7 cellular contexts compared by ENCODE assay signal in the genomic region with DNA sequence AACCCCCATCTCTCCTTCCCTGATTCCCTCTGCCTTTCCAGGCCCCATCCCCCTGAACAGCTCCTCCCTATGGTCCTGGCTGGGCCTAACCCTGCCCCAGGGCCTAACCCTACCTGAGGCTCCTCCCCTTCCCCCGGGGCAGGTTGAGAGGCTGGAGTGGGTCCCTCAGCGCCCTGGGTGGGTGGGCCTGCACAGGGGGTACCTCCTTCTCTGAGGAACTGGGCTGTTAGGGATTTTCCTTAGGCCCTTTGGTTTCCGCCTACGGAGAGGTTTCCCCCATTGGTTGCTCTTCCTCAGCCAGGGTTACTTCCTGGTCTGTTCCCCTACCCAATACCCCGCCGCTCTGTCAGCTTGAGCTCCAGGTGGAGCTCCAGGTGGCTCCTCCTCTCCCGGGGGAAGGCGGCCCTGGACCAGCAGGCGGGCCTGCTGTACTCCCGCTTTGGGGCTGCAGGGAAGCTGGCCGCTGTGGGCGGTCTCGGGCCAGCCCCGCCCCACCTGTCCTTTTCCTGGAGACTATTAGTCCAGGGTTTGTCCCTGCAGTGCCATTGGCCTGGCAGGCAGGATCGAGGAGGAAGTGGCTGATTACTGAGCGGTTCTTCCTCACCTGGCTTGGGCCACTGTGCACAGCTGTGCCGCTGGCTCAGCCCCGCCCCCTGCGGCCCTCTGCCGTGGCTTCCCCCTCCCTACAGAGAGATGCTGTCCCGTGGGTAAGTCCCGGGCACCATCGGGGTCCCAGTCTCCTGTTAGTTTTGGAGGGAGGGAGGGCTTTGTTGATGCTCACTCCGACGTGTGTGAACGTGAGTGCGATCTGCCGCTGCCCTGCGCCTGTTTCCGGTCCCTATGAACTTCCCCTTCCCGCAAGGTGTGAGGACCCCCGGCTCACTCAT. TPM values are rescaled to one million over a fixed set of nuclear protein-coding genes. Genes with fewer than 3 reads are reported as not detected.
DNase-seq lines count a peak whose midpoint lies in the region; ATAC-seq and TF ChIP-seq lines count a peak whose summit lies in the region.

No MANE protein-coding gene starts in this region.

- TF ChIP-seq CTCF in coronary artery (IDR thresholded peaks at IDR 0.05) (no peak), mucosa of descending colon (IDR thresholded peaks at IDR 0.05) (no peak), vagina (IDR thresholded peaks at IDR 0.05) (no peak)

- H3K9me3 ChIP-seq in mucosa of descending colon (no peaks in the 10 kb centered on the region), vagina (no peaks in the 10 kb centered on the region)

- H3K27me3 ChIP-seq in vagina, result no peaks in the 10 kb centered on the region

- intact Hi-C loops in mucosa of descending colon (cut with DNase I, micrococcal nuclease), result no loop called here
- intact Hi-C loops in vagina (cut with DNase I), result loop anchor here (5.0 kb wide), 1 partner anchor 166 kb away; no protein-coding TSS in a partner anchor

- peak; percentile 28 for ATAC-seq in GM18868 (IDR thresholded peaks at IDR 0.05; ENCODE audit: unreplicated experiment)
- peak; percentile 77 for ATAC-seq in mucosa of descending colon

- H3K4me3 ChIP-seq in coronary artery, result peak overlapping the region; percentile 45
- peak overlapping the region; percentile 24 for H3K4me3 ChIP-seq in mucosa of descending colon
- H3K4me3 ChIP-seq in vagina, result peak overlapping the region; percentile 27 to 35

- H3K36me3 ChIP-seq in mucosa of descending colon (ENCODE audit: low read depth) (peaks cover 6% of the 10 kb centered on the region), vagina (no peaks in the 10 kb centered on the region)

- TF ChIP-seq POLR2A in Raji (IDR thresholded peaks at IDR 0.05; ENCODE audit: insufficient read depth, low read depth, low read length) (peak; percentile 37; the same call in 1 of the 2 replicates), vagina (IDR thresholded peaks at IDR 0.05) (no peak)

- TF ChIP-seq EP300 in Ishikawa (IDR thresholded peaks at IDR 0.05; ENCODE audit: borderline replicate concordance), result 0 out of 2 replicates have a peak, but pooled peaks have one; percentile 20

- no peak for TF ChIP-seq RAD21 in Ishikawa (IDR thresholded peaks at IDR 0.05; ENCODE audit: low read depth)

- DNase-seq in coronary artery (ENCODE audit: low spot score) (no peak), mucosa of descending colon (peak; percentile 95 to 97 (median 97)), vagina (ENCODE audit: extremely low spot score in 2 of 2) (no peak), SKM-1 (lab: John Stamatoyannopoulos, UW; ENCODE audit: unreplicated experiment) (no peak)

- H3K27ac ChIP-seq in coronary artery, result peak overlapping the region in 1 of 2 donors; percentile 94
- H3K27ac ChIP-seq in vagina, result peak overlapping the region; percentile 95

- H3K4me1 ChIP-seq in mucosa of descending colon (ENCODE audit: low read depth), result peaks cover 36% of the 10 kb centered on the region
- H3K4me1 ChIP-seq in vagina, result peaks cover 31% of the 10 kb centered on the region

TF ChIP-seq in Ishikawa, 13 proteins besides CTCF, POLR2A, EP300 and RAD21:
- TF ChIP-seq EGR1 (IDR thresholded peaks at IDR 0.05) (0 out of 2 replicates have a peak, but pooled peaks have one; percentile 8), NFIC (IDR thresholded peaks at IDR 0.05) (no peak), FOXM1 (IDR thresholded peaks at IDR 0.05; ENCODE audit: borderline replicate concordance, low read depth) (no peak), TAF1 (IDR thresholded peaks at IDR 0.05; ENCODE audit: low read depth) (0 out of 2 replicates have a peak, but pooled peaks have one; percentile 68), CREB1 (IDR thresholded peaks at IDR 0.05; ENCODE audit: low read depth) (peak; percentile 28; the same call in 1 of the 2 replicates), YY1 (IDR thresholded peaks at IDR 0.05; ENCODE audit: low read depth) (peak; percentile 56), ZBTB7A (IDR thresholded peaks at IDR 0.05; ENCODE audit: low read depth) (no peak; the same call in 1 of the 2 replicates), CEBPB (IDR thresholded peaks at IDR 0.05) (no peak), TEAD4 (IDR thresholded peaks at IDR 0.05) (no peak), TCF12 (IDR thresholded peaks at IDR 0.05; ENCODE audit: low read depth) (peak; percentile 37; the same call in 1 of the 2 replicates)
- TF ChIP-seq, protein P1, sequence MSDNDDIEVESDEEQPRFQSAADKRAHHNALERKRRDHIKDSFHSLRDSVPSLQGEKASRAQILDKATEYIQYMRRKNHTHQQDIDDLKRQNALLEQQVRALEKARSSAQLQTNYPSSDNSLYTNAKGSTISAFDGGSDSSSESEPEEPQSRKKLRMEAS (IDR thresholded peaks at IDR 0.05), result peak; percentile 2; the same call in 1 of the 2 replicates
- TF ChIP-seq, protein P2, sequence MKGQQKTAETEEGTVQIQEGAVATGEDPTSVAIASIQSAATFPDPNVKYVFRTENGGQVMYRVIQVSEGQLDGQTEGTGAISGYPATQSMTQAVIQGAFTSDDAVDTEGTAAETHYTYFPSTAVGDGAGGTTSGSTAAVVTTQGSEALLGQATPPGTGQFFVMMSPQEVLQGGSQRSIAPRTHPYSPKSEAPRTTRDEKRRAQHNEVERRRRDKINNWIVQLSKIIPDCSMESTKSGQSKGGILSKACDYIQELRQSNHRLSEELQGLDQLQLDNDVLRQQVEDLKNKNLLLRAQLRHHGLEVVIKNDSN (IDR thresholded peaks at IDR 0.05), result no peak
- TF ChIP-seq, protein P3, sequence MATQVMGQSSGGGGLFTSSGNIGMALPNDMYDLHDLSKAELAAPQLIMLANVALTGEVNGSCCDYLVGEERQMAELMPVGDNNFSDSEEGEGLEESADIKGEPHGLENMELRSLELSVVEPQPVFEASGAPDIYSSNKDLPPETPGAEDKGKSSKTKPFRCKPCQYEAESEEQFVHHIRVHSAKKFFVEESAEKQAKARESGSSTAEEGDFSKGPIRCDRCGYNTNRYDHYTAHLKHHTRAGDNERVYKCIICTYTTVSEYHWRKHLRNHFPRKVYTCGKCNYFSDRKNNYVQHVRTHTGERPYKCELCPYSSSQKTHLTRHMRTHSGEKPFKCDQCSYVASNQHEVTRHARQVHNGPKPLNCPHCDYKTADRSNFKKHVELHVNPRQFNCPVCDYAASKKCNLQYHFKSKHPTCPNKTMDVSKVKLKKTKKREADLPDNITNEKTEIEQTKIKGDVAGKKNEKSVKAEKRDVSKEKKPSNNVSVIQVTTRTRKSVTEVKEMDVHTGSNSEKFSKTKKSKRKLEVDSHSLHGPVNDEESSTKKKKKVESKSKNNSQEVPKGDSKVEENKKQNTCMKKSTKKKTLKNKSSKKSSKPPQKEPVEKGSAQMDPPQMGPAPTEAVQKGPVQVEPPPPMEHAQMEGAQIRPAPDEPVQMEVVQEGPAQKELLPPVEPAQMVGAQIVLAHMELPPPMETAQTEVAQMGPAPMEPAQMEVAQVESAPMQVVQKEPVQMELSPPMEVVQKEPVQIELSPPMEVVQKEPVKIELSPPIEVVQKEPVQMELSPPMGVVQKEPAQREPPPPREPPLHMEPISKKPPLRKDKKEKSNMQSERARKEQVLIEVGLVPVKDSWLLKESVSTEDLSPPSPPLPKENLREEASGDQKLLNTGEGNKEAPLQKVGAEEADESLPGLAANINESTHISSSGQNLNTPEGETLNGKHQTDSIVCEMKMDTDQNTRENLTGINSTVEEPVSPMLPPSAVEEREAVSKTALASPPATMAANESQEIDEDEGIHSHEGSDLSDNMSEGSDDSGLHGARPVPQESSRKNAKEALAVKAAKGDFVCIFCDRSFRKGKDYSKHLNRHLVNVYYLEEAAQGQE (IDR thresholded peaks at IDR 0.05; ENCODE audit: low read depth), result no peak
TF ChIP-seq in Ishikawa: peak in this region for 6.

RNA-seq across cellular contexts. Expression of a gene that starts 2.5 kb away (rescaled TPM):
- total RNA-seq in mucosa of descending colon (100 to 1,000 TPM; 113 to 175 (median 130) TPM), vagina (760 TPM)

RNA-seq across cellular contexts. Expression of a gene that starts 2.7 kb away (rescaled TPM):
- total RNA-seq in mucosa of descending colon (not detected), vagina (not detected)

RNA-seq across cellular contexts. Expression of a gene that starts 4.9 kb away (rescaled TPM):
- 10 to 100 TPM; 37.4 to 61.7 (median 51.7) TPM for total RNA-seq in mucosa of descending colon
- 17.4 TPM for total RNA-seq in vagina

RNA-seq across cellular contexts. Expression of a gene that starts 18.5 kb away (rescaled TPM):
- total RNA-seq in mucosa of descending colon (100 to 1,000 TPM in 1 of 3 donors, 10 to 100 TPM in 2; 68.5 to 208 (median 82.4) TPM), vagina (92.1 TPM)

RNA-seq across cellular contexts. Expression of a gene that starts 24.2 kb away (rescaled TPM):
- 100 to 1,000 TPM; 204 to 266 (median 209) TPM for total RNA-seq in mucosa of descending colon
- total RNA-seq in vagina, result 199 TPM

Comparison
In these comparisons a context has a peak if more than half of its experiments do, and no peak if none do; other contexts are left out.
1. DNase-seq: peak in mucosa of descending colon (3 of 3); none in coronary artery (single experiment), vagina (0 of 2) and SKM-1 (single experiment).
2. Peak in every context shown above with its lines, with median percentiles within 50 percentile points of each other: H3K4me3 ChIP-seq.